In genomic region chr16:2515180-2515803, GRCh38 we compare ENCODE assay signal across 6 cellular contexts. TPM values are rescaled to one million over a fixed set of nuclear protein-coding genes. Genes with fewer than 3 reads are reported as not detected.
DNase-seq lines count a peak whose midpoint lies in the region; ATAC-seq and TF ChIP-seq lines count a peak whose summit lies in the region.

No MANE protein-coding gene starts in this region.

- H3K4me1 Mint-ChIP-seq in activated naive CD4-positive, alpha-beta T cell treated with anti-CD3 and anti-CD28 coated beads, Interleukin-2, amount 50 U/mL, for 24 hours, result peaks cover 60% of the 10 kb centered on the region

- H3K27ac Mint-ChIP-seq in activated naive CD4-positive, alpha-beta T cell treated with anti-CD3 and anti-CD28 coated beads, Interleukin-2, amount 50 U/mL, for 24 hours, result peak overlapping the region; percentile 90

- WGBS in upper lobe of left lung, 2 donors, result 23 to 50% methylated on average over 7 to 13 of the region's 13 CpGs

- ATAC-seq in upper lobe of left lung (ENCODE audit: low FRiP score in 2 of 2) (peak in 1 of 2 donors; percentile 1), GM19328 (IDR thresholded peaks at IDR 0.05; ENCODE audit: unreplicated experiment) (no peak)

- H3K36me3 ChIP-seq in right atrium auricular region (no peaks in the 10 kb centered on the region), upper lobe of left lung (peaks cover 0 to 9% (median 3%) of the 10 kb centered on the region in 4 donors)

- H3K9me3 ChIP-seq in right atrium auricular region (no peaks in the 10 kb centered on the region), upper lobe of left lung (no peaks in the 10 kb centered on the region)

- no peaks in the 10 kb centered on the region for H3K9me3 Mint-ChIP-seq in activated naive CD4-positive, alpha-beta T cell treated with anti-CD3 and anti-CD28 coated beads, Interleukin-2, amount 50 U/mL, for 24 hours

- DNase-seq in activated naive CD4-positive, alpha-beta T cell treated with anti-CD3 and anti-CD28 coated beads, Interleukin-2, amount 50 U/mL, for 16 hours, result no peak
- DNase-seq in right atrium auricular region (ENCODE audit: low spot score), result no peak
- no peak for DNase-seq in upper lobe of left lung
- DNase-seq in T1000 (lab: John Stamatoyannopoulos, UW), result no peak

- H3K36me3 Mint-ChIP-seq in activated naive CD4-positive, alpha-beta T cell treated with anti-CD3 and anti-CD28 coated beads, Interleukin-2, amount 50 U/mL, for 24 hours, result peaks cover 2% of the 10 kb centered on the region

- peak overlapping the region; percentile 91 for H3K4me3 Mint-ChIP-seq in activated naive CD4-positive, alpha-beta T cell treated with anti-CD3 and anti-CD28 coated beads, Interleukin-2, amount 50 U/mL, for 24 hours

- peak overlapping the region; percentile 91 to 98 for H3K4me3 ChIP-seq in right atrium auricular region
- peak overlapping the region; percentile 77 to 90 (median 82) for H3K4me3 ChIP-seq in upper lobe of left lung

- H3K27ac ChIP-seq in right atrium auricular region, result peak overlapping the region; percentile 98 to 99
- H3K27ac ChIP-seq in upper lobe of left lung, result peak overlapping the region; percentile 98 to 100 (median 99)

- no peaks in the 10 kb centered on the region for H3K27me3 Mint-ChIP-seq in activated naive CD4-positive, alpha-beta T cell treated with anti-CD3 and anti-CD28 coated beads, Interleukin-2, amount 50 U/mL, for 24 hours

- H3K4me1 ChIP-seq in right atrium auricular region (peaks cover 0 to 76% of the 10 kb centered on the region in 2 donors), upper lobe of left lung (peaks cover 59 to 77% (median 71%) of the 10 kb centered on the region in 4 donors)

- peak in 1 of 4 donors; percentile 58 for TF ChIP-seq POLR2A in upper lobe of left lung (IDR thresholded peaks at IDR 0.05)

- H3K27me3 ChIP-seq in right atrium auricular region (no peaks in the 10 kb centered on the region), upper lobe of left lung (no peaks in the 10 kb centered on the region)

- TF ChIP-seq CTCF in right atrium auricular region (IDR thresholded peaks at IDR 0.05) (no peak), upper lobe of left lung (IDR thresholded peaks at IDR 0.05) (no peak)

- no peak for TF ChIP-seq EP300 in upper lobe of left lung (IDR thresholded peaks at IDR 0.05)

RNA-seq across cellular contexts. Expression of gene ATP6V0C, which starts 1.5 kb away (rescaled TPM):
- total RNA-seq in right atrium auricular region, result 100 to 1,000 TPM in 1 of 2 donors, 10 to 100 TPM in 1; 63.7 to 107 TPM
- total RNA-seq in upper lobe of left lung, result 100 to 1,000 TPM in 4 of 6 donors, 10 to 100 TPM in 2; 84.9 to 332 (median 164) TPM

RNA-seq across cellular contexts. Expression of gene AMDHD2, which starts 4.9 kb away (rescaled TPM):
- total RNA-seq in right atrium auricular region, result 10 to 100 TPM; 10.6 to 12.6 TPM
- 100 to 1,000 TPM in 1 of 6 donors, 10 to 100 TPM in 5; 33.0 to 126 (median 68.4) TPM for total RNA-seq in upper lobe of left lung

RNA-seq across cellular contexts. Expression of gene CEMP1, which starts 15.9 kb away (rescaled TPM):
- 1 to 10 TPM in 1 of 2 donors, not detected in 1; 1.5 TPM for total RNA-seq in right atrium auricular region
- total RNA-seq in upper lobe of left lung, result 10 to 100 TPM in 2 of 6 donors, 1 to 10 TPM in 3, under 1 TPM in 1; 0.91 to 17.0 (median 5.4) TPM

RNA-seq across cellular contexts. Expression of gene PDPK1, which starts 22.5 kb away (rescaled TPM):
- total RNA-seq in right atrium auricular region (10 to 100 TPM; 25.0 to 29.5 TPM), upper lobe of left lung (10 to 100 TPM; 39.4 to 83.1 (median 67.2) TPM)

RNA-seq across cellular contexts. Expression of gene TBC1D24, which starts 40.4 kb away (rescaled TPM):
- total RNA-seq in right atrium auricular region (10 to 100 TPM in 1 of 2 donors, 1 to 10 TPM in 1; 9.6 to 10.5 TPM), upper lobe of left lung (10 to 100 TPM; 25.9 to 49.6 (median 37.2) TPM)
